Comparison of ENCODE assay signal across 23 cellular contexts in genomic region chr1:163408262-163408661, GRCh38.
"Had no signal": no experiment of that assay in that cellular context is flagged by ENCODE, and none has a peak within 500 bp of the region (broad histone marks: within the 10 kb centered on the region; RNA-seq: fewer than 3 reads in every experiment).

No MANE protein-coding gene starts in this region.

- H3K27me3 ChIP-seq: SJSA1 had no signal

- H3K27ac ChIP-seq: KMS-11, SJSA1, SK-N-MC had no signal

- H3K9me3 ChIP-seq: SJSA1 had no signal

- H3K36me3 ChIP-seq: SJSA1 had no signal

- H3K4me3 ChIP-seq: K562, SJSA1, SK-N-MC had no signal

- H3K4me3 Mint-ChIP-seq: IgD-negative memory B cell had no signal

- H3K4me2 ChIP-seq: KMS-11 had no signal

- FAIRE-seq: K562, RCC 7860 had no signal

- H3K27ac Mint-ChIP-seq: IgD-negative memory B cell had no signal

- H3K36me3 Mint-ChIP-seq: IgD-negative memory B cell had no signal

- ATAC-seq: K562 had no signal

- H3K9ac ChIP-seq: KMS-11 had no signal

- H3K4me1 ChIP-seq: SJSA1 had no signal

- DNase-seq: MV-4-11, NCI-H1048, NCI-H1105, NCI-H1417 treated with DMSO at 0.1 percent for 48 hours, NCI-H146, NCI-H1694 treated with DMSO at 0.1 percent for 48 hours, NCI-H1930, NCI-H2081 treated with DMSO at 0.1 percent for 48 hours, NCI-H2171, NCI-H226, NCI-H446, NCI-H510A, NCI-H524 treated with DMSO at 0.1 percent for 48 hours, NCI-H774, Right ventricle myocardium superior, RPMI8226, SIG-M5 had no signal
